ENCODE assay signal across 16 cellular contexts in genomic region chr14:44385906-44386305, GRCh38.
DNase-seq lines count a peak whose midpoint lies in the region; ATAC-seq, FAIRE-seq and TF ChIP-seq lines count a peak whose summit lies in the region.
"Had no signal": no experiment of that assay in that cellular context is flagged by ENCODE, and none has a peak within 500 bp of the region (broad histone marks: within the 10 kb centered on the region; RNA-seq: fewer than 3 reads in every experiment).

No MANE protein-coding gene starts in this region.

- H3K4me3 Mint-ChIP-seq in endothelial cell (ENCODE audit: unreplicated experiment), result peak overlapping the region; percentile 62
- no peak overlapping the region for H3K4me3 Mint-ChIP-seq in activated CD4-positive, alpha-beta T cell treated with anti-CD3 and anti-CD28 coated beads for 36 hours
- H3K4me3 Mint-ChIP-seq: CD4-positive, alpha-beta memory T cell had no signal

- H3K4me1 Mint-ChIP-seq in endothelial cell (ENCODE audit: unreplicated experiment), result peaks cover 7% of the 10 kb centered on the region
- no peaks in the 10 kb centered on the region for H3K4me1 Mint-ChIP-seq in activated CD4-positive, alpha-beta T cell treated with anti-CD3 and anti-CD28 coated beads for 36 hours
- H3K4me1 Mint-ChIP-seq: CD4-positive, alpha-beta memory T cell had no signal

- H3K27me3 Mint-ChIP-seq in endothelial cell (ENCODE audit: unreplicated experiment), result peaks cover 3% of the 10 kb centered on the region
- H3K27me3 Mint-ChIP-seq in activated CD4-positive, alpha-beta T cell treated with anti-CD3 and anti-CD28 coated beads for 36 hours, result no peaks in the 10 kb centered on the region
- H3K27me3 Mint-ChIP-seq: CD4-positive, alpha-beta memory T cell had no signal

- POLR2A ChIA-PET in activated CD4-positive, alpha-beta T cell treated with anti-CD3 and anti-CD28 coated beads for 36 hours (lab: Charles Lee), result no interaction called here

- H3K36me3 Mint-ChIP-seq in endothelial cell (ENCODE audit: low read depth, unreplicated experiment), result peaks cover 11% of the 10 kb centered on the region
- H3K36me3 Mint-ChIP-seq in activated CD4-positive, alpha-beta T cell treated with anti-CD3 and anti-CD28 coated beads for 36 hours (ENCODE audit: low read depth), result no peaks in the 10 kb centered on the region
- H3K36me3 Mint-ChIP-seq: CD4-positive, alpha-beta memory T cell had no signal

- ATAC-seq in activated CD4-positive, alpha-beta T cell treated with anti-CD3 and anti-CD28 coated beads for 36 hours, result no peak

- no peak for TF ChIP-seq CTCF in endothelial cell (IDR thresholded peaks at IDR 0.05; ENCODE audit: unreplicated experiment)

- CTCF ChIA-PET in activated CD4-positive, alpha-beta T cell treated with anti-CD3 and anti-CD28 coated beads for 36 hours (lab: Charles Lee), result no interaction called here

- H3K27ac Mint-ChIP-seq in endothelial cell (ENCODE audit: unreplicated experiment), result peak overlapping the region; percentile 89
- H3K27ac Mint-ChIP-seq in activated CD4-positive, alpha-beta T cell treated with anti-CD3 and anti-CD28 coated beads for 36 hours, result no peak overlapping the region
- H3K27ac Mint-ChIP-seq: CD4-positive, alpha-beta memory T cell had no signal

- intact Hi-C loops in activated CD4-positive, alpha-beta T cell treated with anti-CD3 and anti-CD28 coated beads for 36 hours (cut with DNase I, micrococcal nuclease), result no loop called here

- no peaks in the 10 kb centered on the region for H3K9me3 Mint-ChIP-seq in endothelial cell (ENCODE audit: unreplicated experiment)
- H3K9me3 Mint-ChIP-seq in activated CD4-positive, alpha-beta T cell treated with anti-CD3 and anti-CD28 coated beads for 36 hours (ENCODE audit: low read depth), result peaks cover 5% of the 10 kb centered on the region

- DNase-seq in Daoy (ENCODE audit: low read depth), result peak; percentile 55
- DNase-seq in NCI-H69 (lab: John Stamatoyannopoulos, UW), result peak; percentile 4
- no peak for DNase-seq in endothelial cell (ENCODE audit: low spot score)
- DNase-seq in urothelium cell line (ENCODE audit: low spot score), result peak; percentile 39
- no peak for DNase-seq in DMS53 treated with DMSO at 0.1 percent for 48 hours (lab: John Stamatoyannopoulos, UW; ENCODE audit: unreplicated experiment)
- no peak for DNase-seq in NCI-H524 treated with DMSO at 0.1 percent for 48 hours (lab: John Stamatoyannopoulos, UW)
- DNase-seq in activated CD4-positive, alpha-beta T cell treated with anti-CD3 and anti-CD28 coated beads for 36 hours, result no peak
- DNase-seq: 8988T; BE2C; CD4-positive, alpha-beta memory T cell; COR-L47; DMS153; DND-41; H7; Karpas-422 had no signal

- no peak for FAIRE-seq in urothelium cell line (lab: Jason Lieb, UNC)
- FAIRE-seq: D721Med had no signal

Comparison
In these comparisons a context has a peak if more than half of its experiments do, and no peak if none do; other contexts are left out.
1. DNase-seq: peak in Daoy (single experiment), NCI-H69 (single experiment) and urothelium cell line (single experiment); none in endothelial cell (single experiment), DMS53 treated with DMSO at 0.1 percent for 48 hours (single experiment), NCI-H524 treated with DMSO at 0.1 percent for 48 hours (single experiment) and activated CD4-positive, alpha-beta T cell treated with anti-CD3 and anti-CD28 coated beads for 36 hours (single experiment).